Comparison of ENCODE assay signal across 9 cellular contexts in the genomic region with DNA sequence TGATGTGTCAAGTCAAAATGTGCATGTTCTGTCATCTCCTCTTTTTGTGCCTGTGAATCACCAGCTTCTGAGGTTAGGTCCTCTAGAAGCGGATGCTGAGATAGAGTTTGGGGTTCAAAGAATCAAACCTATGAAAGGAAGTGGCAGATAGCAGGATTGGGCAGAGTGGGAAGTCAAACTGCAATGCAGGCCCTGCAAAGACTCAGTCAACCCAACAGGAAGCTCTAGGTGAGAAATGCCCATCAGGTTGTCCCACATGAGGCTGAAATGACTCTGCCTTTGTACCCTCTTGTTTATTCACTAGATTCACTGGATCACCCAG. TPM values are rescaled to one million over a fixed set of nuclear protein-coding genes. Genes with fewer than 3 reads are reported as not detected.
DNase-seq lines count a peak whose midpoint lies in the region; ATAC-seq, FAIRE-seq and TF ChIP-seq lines count a peak whose summit lies in the region.
"Had no signal": no experiment of that assay in that cellular context is flagged by ENCODE, and none has a peak within 500 bp of the region (broad histone marks: within the 10 kb centered on the region; RNA-seq: fewer than 3 reads in every experiment).

No MANE protein-coding gene starts in this region.

- H3K4me3 Mint-ChIP-seq in activated T-cell treated with anti-CD3 and anti-CD28 coated beads, Interleukin-2, amount 50 U/mL, for 24 hours = peak overlapping the region; percentile 49

- intact Hi-C loops in uterus (cut with DNase I; ENCODE audit: low total_unique reads) = no loop called here

- H3K36me3 ChIP-seq in uterus = no peaks in the 10 kb centered on the region

- H3K27me3 Mint-ChIP-seq in activated T-cell treated with anti-CD3 and anti-CD28 coated beads, Interleukin-2, amount 50 U/mL, for 24 hours = no peaks in the 10 kb centered on the region

- no peak overlapping the region for H3K4me3 ChIP-seq in Jurkat, Clone E6-1 (ENCODE audit: low read length)
- no peak overlapping the region for H3K4me3 ChIP-seq in uterus

- no peak for TF ChIP-seq POLR2A in GM12891 (IDR thresholded peaks at IDR 0.05; ENCODE audit: low read depth, low read length)
- no peak for TF ChIP-seq POLR2A in uterus (IDR thresholded peaks at IDR 0.05)

- H3K4me1 ChIP-seq in uterus = no peaks in the 10 kb centered on the region

- H3K9me3 ChIP-seq in uterus = no peaks in the 10 kb centered on the region

- TF ChIP-seq CTCF in uterus (IDR thresholded peaks at IDR 0.05) = no peak

- H3K9me3 Mint-ChIP-seq in activated T-cell treated with anti-CD3 and anti-CD28 coated beads, Interleukin-2, amount 50 U/mL, for 24 hours = no peaks in the 10 kb centered on the region

- peaks cover 52% of the 10 kb centered on the region for H3K4me1 Mint-ChIP-seq in activated T-cell treated with anti-CD3 and anti-CD28 coated beads, Interleukin-2, amount 50 U/mL, for 24 hours (ENCODE audit: low read depth)

- no peak overlapping the region for H3K27ac ChIP-seq in uterus

- DNase-seq in GM12891 (ENCODE audit: insufficient read length, low spot score) (no peak), NCI-H524 (lab: John Stamatoyannopoulos, UW) (no peak), uterus (no peak), NCI-H526 treated with DMSO at 0.1 percent for 48 hours (lab: John Stamatoyannopoulos, UW) (no peak)
- peak; percentile 85 for DNase-seq in Jurkat, Clone E6-1 (ENCODE audit: low read depth, low spot score)
- peak; percentile 60 for DNase-seq in activated T-cell treated with anti-CD3 and anti-CD28 coated beads, Interleukin-2, amount 50 U/mL, for 24 hours
- DNase-seq in stimulated activated CD4-positive, alpha-beta T cell treated with anti-CD3 and anti-CD28 coated beads, Interleukin-12 subunit alpha, Interleukin-12 subunit beta, amount 100 ng/mL, for 24 hours (ENCODE audit: low read depth in 2 of 2) = peak; percentile 22 to 46
- DNase-seq: NCI-H1092 treated with DMSO at 0.1 percent for 48 hours had no signal

- no peaks in the 10 kb centered on the region for H3K27me3 ChIP-seq in uterus

- FAIRE-seq in GM12891 (lab: Jason Lieb, UNC) = peak; percentile 69

- no peaks in the 10 kb centered on the region for H3K36me3 Mint-ChIP-seq in activated T-cell treated with anti-CD3 and anti-CD28 coated beads, Interleukin-2, amount 50 U/mL, for 24 hours (ENCODE audit: low read depth)

- ATAC-seq in HG03469 (IDR thresholded peaks at IDR 0.05; ENCODE audit: unreplicated experiment) = no peak

- H3K27ac Mint-ChIP-seq in activated T-cell treated with anti-CD3 and anti-CD28 coated beads, Interleukin-2, amount 50 U/mL, for 24 hours = peak overlapping the region; percentile 96

TF ChIP-seq in GM12891, 5 proteins besides CTCF, POLR2A, EP300 and RAD21:
- TF ChIP-seq PAX5 (IDR thresholded peaks at IDR 0.05; ENCODE audit: insufficient read depth, low read length, severe bottlenecking) = no peak
- TF ChIP-seq SPI1 (IDR thresholded peaks at IDR 0.05; ENCODE audit: low read depth, low read length) = peak; percentile 84
TF ChIP-seq in GM12891: peak in this region for 1.

RNA-seq across cellular contexts. Expression of gene MIA2, which starts 4.5 kb away (rescaled TPM):
- 5.0 TPM for polyA plus RNA-seq in GM12891 (2012; ENCODE audit: low read depth, missing spikeins)
- 16.6 TPM for polyA plus RNA-seq in Jurkat, Clone E6-1 (2012; ENCODE audit: insufficient read depth, insufficient read length)
- 10 to 100 TPM; 15.3 to 38.2 (median 23.9) TPM for total RNA-seq in uterus

RNA-seq across cellular contexts. Expression of gene PNN, which starts 54.1 kb away (rescaled TPM):
- 117 TPM for polyA plus RNA-seq in GM12891 (2012; ENCODE audit: low read depth, missing spikeins)
- 197 TPM for polyA plus RNA-seq in Jurkat, Clone E6-1 (2012; ENCODE audit: insufficient read depth, insufficient read length)
- total RNA-seq in uterus = 10 to 100 TPM; 17.9 to 79.0 (median 39.2) TPM

RNA-seq across cellular contexts. Expression of gene TRAPPC6B, which starts 59.0 kb away (rescaled TPM):
- polyA plus RNA-seq in GM12891 (2012; ENCODE audit: low read depth, missing spikeins) = 12.8 TPM
- 21.3 TPM for polyA plus RNA-seq in Jurkat, Clone E6-1 (2012; ENCODE audit: insufficient read depth, insufficient read length)
- total RNA-seq in uterus = 10 to 100 TPM; 25.3 to 59.0 (median 27.9) TPM

Comparison
In these comparisons a context has a peak if more than half of its experiments do, and no peak if none do; other contexts are left out.
1. DNase-seq: peak in Jurkat, Clone E6-1 (single experiment), activated T-cell treated with anti-CD3 and anti-CD28 coated beads, Interleukin-2, amount 50 U/mL, for 24 hours (single experiment) and stimulated activated CD4-positive, alpha-beta T cell treated with anti-CD3 and anti-CD28 coated beads, Interleukin-12 subunit alpha, Interleukin-12 subunit beta, amount 100 ng/mL, for 24 hours (2 of 2); none in GM12891 (single experiment), NCI-H524 (0 of 2), uterus (0 of 2) and NCI-H526 treated with DMSO at 0.1 percent for 48 hours (single experiment).